Comparison of ENCODE assay signal across 27 cellular contexts in genomic region chr14:95092723-95093122, GRCh38.
DNase-seq lines count a peak whose midpoint lies in the region; ATAC-seq and TF ChIP-seq lines count a peak whose summit lies in the region.
"Had no signal": no experiment of that assay in that cellular context is flagged by ENCODE, and none has a peak within 500 bp of the region (broad histone marks: within the 10 kb centered on the region; RNA-seq: fewer than 3 reads in every experiment).

No MANE protein-coding gene starts in this region.

- ATAC-seq in IMR-90 (ENCODE audit: low read depth), result no peak
- ATAC-seq in sciatic nerve, result peak; percentile 62
- no peak for ATAC-seq in HG02678 (IDR thresholded peaks at IDR 0.05; ENCODE audit: unreplicated experiment)
- ATAC-seq: GM12878, GM23338 had no signal

- no peak overlapping the region for H3K18ac ChIP-seq in IMR-90 (ENCODE audit: low read depth, low read length)

- TF ChIP-seq CTCF in IMR-90 (conservative IDR thresholded peaks at IDR 0.05; ENCODE audit: low read depth, low read length) (no peak), endothelial cell (IDR thresholded peaks at IDR 0.05; ENCODE audit: unreplicated experiment) (no peak)

- TF ChIP-seq POLR2A in IMR-90 (IDR thresholded peaks at IDR 0.05; ENCODE audit: low read depth, low read length), result no peak

- peak overlapping the region; percentile 26 for H3K27ac Mint-ChIP-seq in activated T-cell treated with anti-CD3 and anti-CD28 coated beads, Interleukin-2, amount 50 U/mL, for 24 hours
- peak overlapping the region; percentile 72 for H3K27ac Mint-ChIP-seq in endothelial cell (ENCODE audit: unreplicated experiment)
- H3K27ac Mint-ChIP-seq: CD14-positive monocyte, GM23338 had no signal

- H2AK9ac ChIP-seq in IMR-90 (replicated peaks; ENCODE audit: low read depth, low read length, poor library complexity), result no peak overlapping the region

- no peak overlapping the region for H2BK120ac ChIP-seq in IMR-90 (ENCODE audit: low read depth, low read length)

- peak overlapping the region; percentile 29; the same call in 1 of the 2 replicates for H3K27ac ChIP-seq in IMR-90 (ENCODE audit: insufficient read depth, low read length)
- H3K27ac ChIP-seq: SJSA1 had no signal

- H3K23ac ChIP-seq in IMR-90 (ENCODE audit: low read depth, low read length), result no peak overlapping the region

- H3K4me3 Mint-ChIP-seq in activated T-cell treated with anti-CD3 and anti-CD28 coated beads, Interleukin-2, amount 50 U/mL, for 24 hours, result no peak overlapping the region
- no peak overlapping the region for H3K4me3 Mint-ChIP-seq in endothelial cell (ENCODE audit: unreplicated experiment)
- H3K4me3 Mint-ChIP-seq: CD14-positive monocyte; CD8-positive, alpha-beta memory T cell; GM23338; H9 had no signal

- H3K9me1 ChIP-seq in IMR-90 (ENCODE audit: insufficient read depth, low read length), result peaks cover 3% of the 10 kb centered on the region; the same call in 1 of the 2 replicates

- no peak overlapping the region for H2BK15ac ChIP-seq in IMR-90 (ENCODE audit: low read depth, low read length)

- no peaks in the 10 kb centered on the region for H3K9me3 ChIP-seq in IMR-90 (ENCODE audit: control insufficient read depth, insufficient read depth, low read length)
- H3K9me3 ChIP-seq: BE2C, SJSA1 had no signal

- BruUV-seq in IMR-90 (replicated peaks; lab: Mats Ljungman, UMichigan), result no TSS peak

- WGBS in IMR-90 (ENCODE audit: extremely low coverage in 2 of 2, insufficient read length in 1 of 2), 2 experiments, result 91% methylated on average over 4 of the region's 9 CpGs; no CpG with 5 or more reads in 1 of the 2 experiments

- H3K4me2 ChIP-seq in IMR-90 (ENCODE audit: low read depth, low read length), result no peak overlapping the region
- H3K4me2 ChIP-seq: GM23338 had no signal

- H3K4me3 ChIP-seq in IMR-90 (ENCODE audit: insufficient read depth, low read depth, low read length), result no peak overlapping the region
- H3K4me3 ChIP-seq: GM12878, GM23338, SJSA1 had no signal

- DNase-seq in activated T-cell treated with anti-CD3 and anti-CD28 coated beads, Interleukin-2, amount 50 U/mL, for 24 hours, result no peak
- no peak for DNase-seq in activated T-cell treated with anti-CD3 and anti-CD28 coated beads, Interleukin-2, amount 50 U/mL, for 1 hour
- DNase-seq in IMR-90 (no peak), endothelial cell (ENCODE audit: low spot score) (no peak), sciatic nerve (ENCODE audit: low spot score) (no peak), NCI-H69 (lab: John Stamatoyannopoulos, UW) (no peak)
- DNase-seq: 8988T; ACHN; BE2C; CD8-positive, alpha-beta memory T cell; DMS 273 treated with DMSO at 0.1 percent for 48 hours; DMS79; EL; GDM1; H9; NCI-H1092 treated with DMSO at 0.1 percent for 48 hours; NCI-H1436; NCI-H187 treated with DMSO at 0.1 percent for 48 hours; NCI-H446 treated with DMSO at 0.1 percent for 48 hours; NCI-H526; Right ventricle myocardium superior; RPMI8226 had no signal

- intact Hi-C loops in IMR-90 (cut with micrococcal nuclease), result no loop called here
- intact Hi-C loops in sciatic nerve (cut with DNase I), result no loop called here

- no peak for TF ChIP-seq RAD21 in IMR-90 (IDR thresholded peaks at IDR 0.05; ENCODE audit: low read length)

- H4K5ac ChIP-seq in IMR-90 (ENCODE audit: low read depth, low read length), result no peak overlapping the region

- no peaks in the 10 kb centered on the region for H3K27me3 ChIP-seq in IMR-90 (ENCODE audit: control insufficient read depth, insufficient read depth, low read length)
- H3K27me3 ChIP-seq: BE2C, SJSA1 had no signal

- peaks cover 2% of the 10 kb centered on the region; the same call in 1 of the 2 replicates for H3K4me1 ChIP-seq in IMR-90 (ENCODE audit: control insufficient read depth, insufficient read depth, low read length)
- H3K4me1 ChIP-seq: BE2C, SJSA1 had no signal

- H2AFZ ChIP-seq in IMR-90 (replicated peaks; ENCODE audit: low read length, poor library complexity), result no peak overlapping the region
- H2AFZ ChIP-seq: GM23338 had no signal

- no peak overlapping the region for H3K9ac ChIP-seq in IMR-90 (ENCODE audit: low read depth, low read length)

- H4K20me1 ChIP-seq in IMR-90 (ENCODE audit: insufficient read depth, low read length), result no peaks in the 10 kb centered on the region

- H3K14ac ChIP-seq in IMR-90 (replicated peaks; ENCODE audit: low read depth, low read length), result no peak overlapping the region

- H4K91ac ChIP-seq in IMR-90 (ENCODE audit: insufficient read depth, low read depth, low read length), result no peak overlapping the region

- H2BK20ac ChIP-seq in IMR-90 (ENCODE audit: low read depth, low read length), result no peak overlapping the region

- no peaks in the 10 kb centered on the region for H3K4me1 Mint-ChIP-seq in activated T-cell treated with anti-CD3 and anti-CD28 coated beads, Interleukin-2, amount 50 U/mL, for 24 hours (ENCODE audit: low read depth)
- H3K4me1 Mint-ChIP-seq in endothelial cell (ENCODE audit: unreplicated experiment), result peaks cover 5% of the 10 kb centered on the region
- H3K4me1 Mint-ChIP-seq: CD14-positive monocyte; CD8-positive, alpha-beta memory T cell had no signal

- H3K9me3 Mint-ChIP-seq in activated T-cell treated with anti-CD3 and anti-CD28 coated beads, Interleukin-2, amount 50 U/mL, for 24 hours, result no peaks in the 10 kb centered on the region
- H3K9me3 Mint-ChIP-seq in endothelial cell (ENCODE audit: unreplicated experiment), result no peaks in the 10 kb centered on the region
- H3K9me3 Mint-ChIP-seq: CD14-positive monocyte; CD8-positive, alpha-beta memory T cell; GM23338; H9 had no signal

- peaks cover 22% of the 10 kb centered on the region for H3K36me3 ChIP-seq in IMR-90 (ENCODE audit: control insufficient read depth, insufficient read depth, low read length)

- no peaks in the 10 kb centered on the region for H3K27me3 Mint-ChIP-seq in activated T-cell treated with anti-CD3 and anti-CD28 coated beads, Interleukin-2, amount 50 U/mL, for 24 hours
- no peaks in the 10 kb centered on the region for H3K27me3 Mint-ChIP-seq in endothelial cell (ENCODE audit: unreplicated experiment)
- H3K27me3 Mint-ChIP-seq: CD8-positive, alpha-beta memory T cell had no signal

- H2BK5ac ChIP-seq in IMR-90 (ENCODE audit: low read depth, low read length, poor library complexity, severe bottlenecking), result no peak overlapping the region

- no peak overlapping the region for H3K4ac ChIP-seq in IMR-90 (ENCODE audit: low read depth, low read length)

- no peak overlapping the region for H3K56ac ChIP-seq in IMR-90 (ENCODE audit: extremely low read depth, insufficient read depth, low read length)

- H4K8ac ChIP-seq in IMR-90 (ENCODE audit: low read depth in 2 of 2, low read length in 2 of 2), result no peak overlapping the region

- H3K36me3 Mint-ChIP-seq in activated T-cell treated with anti-CD3 and anti-CD28 coated beads, Interleukin-2, amount 50 U/mL, for 24 hours (ENCODE audit: low read depth), result peaks cover 95% of the 10 kb centered on the region
- H3K36me3 Mint-ChIP-seq in endothelial cell (ENCODE audit: low read depth, unreplicated experiment), result peaks cover 17% of the 10 kb centered on the region

- H3K79me1 ChIP-seq in IMR-90 (ENCODE audit: low read depth in 1 of 2, low read length in 2 of 2), result peaks cover 13 to 20% of the 10 kb centered on the region in 2 experiments; a peak in 3 of 4 replicates

- POLR2A ChIA-PET in IMR-90 (lab: Charles Lee; ENCODE audit: unreplicated experiment), result interaction anchor here (0.5 kb wide), 1 partner anchor 507 kb away, joined by 4 read pairs; no protein-coding TSS in a partner anchor

- in situ Hi-C loops in IMR-90 (cut with MboI; ENCODE audit: low sequenced_read_pairs), result no loop called here

- H2AK5ac ChIP-seq in IMR-90 (ENCODE audit: low read depth, low read length), result no peak overlapping the region; the same call in 1 of the 2 replicates

- CTCF ChIA-PET in IMR-90 (lab: Yijun Ruan, JAX), result interaction anchor here (0.7 kb wide), 1 partner anchor 339 kb away, joined by 3 read pairs; no protein-coding TSS in a partner anchor

- dilution Hi-C loops in IMR-90 (cut with HindIII; ENCODE audit: low sequenced_read_pairs, unreplicated experiment), result no loop called here

TF ChIP-seq in IMR-90, 13 proteins besides CTCF, POLR2A, EP300 and RAD21:
- TF ChIP-seq SMC3 (IDR thresholded peaks at IDR 0.05; ENCODE audit: low read depth, low read length) (no peak), FOS (IDR thresholded peaks at IDR 0.05; ENCODE audit: low read depth, low read length) (no peak), NFE2L2 (IDR thresholded peaks at IDR 0.05; ENCODE audit: low read depth, low read length) (no peak), ELK1 (IDR thresholded peaks at IDR 0.05; ENCODE audit: borderline replicate concordance, low read depth, low read length) (no peak), USF2 (IDR thresholded peaks at IDR 0.05; ENCODE audit: low read depth, low read length) (no peak), MAZ (IDR thresholded peaks at IDR 0.05; ENCODE audit: borderline replicate concordance, low read depth, low read length) (no peak), BHLHE40 (IDR thresholded peaks at IDR 0.05; ENCODE audit: low read depth, low read length) (no peak), RFX5 (IDR thresholded peaks at IDR 0.05; ENCODE audit: low read depth, low read length) (no peak), CEBPB (IDR thresholded peaks at IDR 0.05; ENCODE audit: low read depth, low read length) (no peak), CHD1 (IDR thresholded peaks at IDR 0.05; ENCODE audit: low read depth, low read length) (no peak), MXI1 (IDR thresholded peaks at IDR 0.05; ENCODE audit: borderline replicate concordance, low read depth, low read length) (no peak), RCOR1 (IDR thresholded peaks at IDR 0.05; ENCODE audit: insufficient replicate concordance, low read length) (no peak), MAFK (IDR thresholded peaks at IDR 0.05; ENCODE audit: low read depth, low read length) (no peak)
